ENCODE assay signal across 8 cellular contexts in the genomic region with DNA sequence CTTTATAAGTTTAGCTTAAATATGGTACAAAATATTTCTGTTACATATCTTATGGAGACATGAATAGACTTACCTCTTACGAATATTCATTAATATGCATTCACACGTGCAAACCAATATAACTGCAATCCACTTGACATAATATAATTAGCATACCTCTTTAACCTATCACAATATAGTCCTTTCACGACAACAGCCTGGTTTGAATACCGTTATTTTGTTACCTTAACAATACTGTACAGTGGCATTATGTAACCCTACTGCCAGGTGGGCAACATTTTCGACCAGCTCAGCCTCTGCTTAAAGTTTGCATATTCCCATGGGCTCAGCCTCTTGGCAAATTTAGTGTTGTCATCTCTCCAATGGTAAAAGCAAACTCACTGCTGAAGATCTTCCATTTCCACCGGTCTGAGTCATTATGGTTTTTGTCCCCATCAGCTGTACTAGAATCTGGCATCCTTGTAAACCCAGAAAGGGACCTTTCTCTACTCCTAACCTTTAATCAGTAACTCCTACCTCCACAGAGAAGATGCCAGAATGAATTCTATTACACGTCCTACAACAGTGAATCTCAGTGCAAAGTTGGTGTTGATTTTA. TPM values are rescaled to one million over a fixed set of nuclear protein-coding genes. Genes with fewer than 3 reads are reported as not detected.
DNase-seq lines count a peak whose midpoint lies in the region; ATAC-seq, FAIRE-seq and TF ChIP-seq lines count a peak whose summit lies in the region.

No MANE protein-coding gene starts in this region.

- H3K79me2 ChIP-seq in SU-DHL-6 (ENCODE audit: insufficient read depth, low read length): no peaks in the 10 kb centered on the region

- H3K4me2 ChIP-seq in SU-DHL-6 (ENCODE audit: low read depth, low read length, poor library complexity, severe bottlenecking): peak overlapping the region; percentile 36

- no peak overlapping the region for H2AFZ ChIP-seq in SU-DHL-6 (ENCODE audit: low read depth, low read length, severe bottlenecking)

- no peaks in the 10 kb centered on the region for H3K9me3 ChIP-seq in SU-DHL-6 (ENCODE audit: insufficient read depth, low read length)
- no peaks in the 10 kb centered on the region for H3K9me3 ChIP-seq in small intestine (ENCODE audit: control insufficient read depth, low read depth)

- H3K9ac ChIP-seq in SU-DHL-6 (ENCODE audit: low read length): no peak overlapping the region

- H3K27ac ChIP-seq in SU-DHL-6 (ENCODE audit: low read depth, low read length): 0 out of 2 replicates have a peak overlapping the region, but pooled peaks have one; percentile 12
- H3K27ac ChIP-seq in small intestine (ENCODE audit: low read depth in 1 of 2, low read length in 1 of 2): no peak overlapping the region

- H3K9me2 ChIP-seq in SU-DHL-6 (replicated peaks; ENCODE audit: insufficient read depth, low read length): no peaks in the 10 kb centered on the region

- TF ChIP-seq CTCF in SU-DHL-6 (IDR thresholded peaks at IDR 0.05; ENCODE audit: insufficient read depth, low read length, poor library complexity, severe bottlenecking) (no peak), foreskin fibroblast (IDR thresholded peaks at IDR 0.05; ENCODE audit: low read depth, low read length) (no peak)

- ATAC-seq in left ventricle myocardium superior: peak; percentile 33
- no peak for ATAC-seq in Right ventricle myocardium inferior

- no peaks in the 10 kb centered on the region for H3K4me1 ChIP-seq in small intestine (ENCODE audit: control insufficient read depth in 2 of 2, insufficient read depth in 1 of 2, low read depth in 1 of 2, low read length in 1 of 2)

- H3K27me3 ChIP-seq in SU-DHL-6 (ENCODE audit: low read length) (no peaks in the 10 kb centered on the region), small intestine (ENCODE audit: control insufficient read depth in 2 of 2, insufficient read depth in 2 of 2, low read length in 2 of 2) (no peaks in the 10 kb centered on the region)

- WGBS in small intestine, 3 donors: 64 to 67% (median 66%) methylated on average over 7 of the region's 7 CpGs

- H3K4me3 ChIP-seq in SU-DHL-6 (ENCODE audit: insufficient read depth, low read length, poor library complexity, severe bottlenecking) (no peak overlapping the region), foreskin fibroblast (ENCODE audit: low read depth in 1 of 2, low read length in 2 of 2) (peak overlapping the region in 1 of 2 donors; percentile 19), small intestine (ENCODE audit: low read depth in 1 of 2, low read length in 2 of 2) (no peak overlapping the region)

- peaks cover 5% of the 10 kb centered on the region; the same call in 1 of the 2 replicates for H4K20me1 ChIP-seq in SU-DHL-6 (ENCODE audit: low read depth, low read length)

- intact Hi-C loops in left ventricle myocardium superior (cut with micrococcal nuclease): loop anchor here (1.0 to 10.0 kb wide), 2 partner anchors 78 to 239 kb away; no protein-coding TSS in a partner anchor
- intact Hi-C loops in Right ventricle myocardium inferior (cut with DNase I): loop anchor here (1.0 to 5.0 kb wide), 3 partner anchors 46 to 241 kb away; a partner anchor contains a TSS

- no peak for FAIRE-seq in small intestine (lab: Jason Lieb, UNC)

- no peak for DNase-seq in left ventricle myocardium superior
- no peak for DNase-seq in Right ventricle myocardium inferior (ENCODE audit: missing footprints)
- peak; percentile 29 to 56 for DNase-seq in foreskin fibroblast
- DNase-seq in cerebellum (ENCODE audit: low spot score): no peak
- DNase-seq in small intestine: no peak
- DNase-seq in NCI-H2081 (lab: John Stamatoyannopoulos, UW): no peak
- no peak for DNase-seq in MV-4-11 (lab: John Stamatoyannopoulos, UW)

- H3F3A ChIP-seq in SU-DHL-6 (ENCODE audit: insufficient read depth): peaks cover 16% of the 10 kb centered on the region; the same call in 1 of the 2 replicates

- H3K36me3 ChIP-seq in SU-DHL-6 (ENCODE audit: low read length) (peaks cover 2% of the 10 kb centered on the region; the same call in 1 of the 2 replicates), small intestine (ENCODE audit: control insufficient read depth in 2 of 2, insufficient read depth in 2 of 2, low read length in 2 of 2) (peaks cover 7 to 8% of the 10 kb centered on the region in 2 donors)

RNA-seq across cellular contexts. Expression of a gene that starts 46.0 kb away (rescaled TPM):
- total RNA-seq in left ventricle myocardium superior: 19.2 TPM
- total RNA-seq in Right ventricle myocardium inferior: 19.0 TPM
- 33.4 TPM for total RNA-seq in cerebellum
- 10 to 100 TPM in 2 of 3 donors, 1 to 10 TPM in 1; 8.6 to 27.3 (median 16.2) TPM for polyA plus RNA-seq in small intestine

Comparison
In these comparisons a context has a peak if more than half of its experiments do, and no peak if none do; other contexts are left out.
1. DNase-seq: peak in foreskin fibroblast (2 of 2); none in left ventricle myocardium superior (single experiment), Right ventricle myocardium inferior (single experiment), cerebellum (single experiment), small intestine (single experiment), NCI-H2081 (0 of 2) and MV-4-11 (single experiment).